In genomic region chr17:15973016-15973415, GRCh38 we compare ENCODE assay signal across 22 cellular contexts. TPM values are rescaled to one million over a fixed set of nuclear protein-coding genes. Genes with fewer than 3 reads are reported as not detected.
"Had no signal": no experiment of that assay in that cellular context is flagged by ENCODE, and none has a peak within 500 bp of the region (broad histone marks: within the 10 kb centered on the region; RNA-seq: fewer than 3 reads in every experiment).

No MANE protein-coding gene starts in this region.

- H3K4me3 ChIP-seq: body of pancreas, hepatocyte, lung, sigmoid colon, spleen, thyroid gland had no signal

- H3K4me2 ChIP-seq: hepatocyte had no signal

- H3K27ac Mint-ChIP-seq: activated naive CD4-positive, alpha-beta T cell treated with anti-CD3 and anti-CD28 coated beads, Interleukin-2, amount 50 U/mL, for 24 hours; stimulated activated naive B cell treated with anti-CD40 and anti-IgM and Interleukin-4, amounts not matched to agents 10 μg/mL and 1 μg/mL and 100 μg/mL, for 72 hours; T-helper 2 cell treated with Interferon-gamma antibody and Interleukin-4, amounts not matched to agents 5 μg/mL and 100 μg/mL, for 36 hours; WTC11 had no signal

- FAIRE-seq: islet of Langerhans, TTC549 had no signal

- H3K79me2 ChIP-seq: hepatocyte had no signal

- H3K27me3 ChIP-seq: body of pancreas, hepatocyte, sigmoid colon, thyroid gland had no signal

- H3K4me1 ChIP-seq: body of pancreas, spleen, thyroid gland had no signal

- DNase-seq: activated CD4-positive, alpha-beta T cell treated with anti-CD3 and anti-CD28 coated beads for 4 hours; activated CD8-positive, alpha-beta memory T cell treated with anti-CD3 and anti-CD28 coated beads, Interleukin-2, amount 50 U/mL, for 4 hours; activated effector memory CD4-positive, alpha-beta T cell treated with anti-CD3 and anti-CD28 coated beads, Interleukin-2, amount 50 U/mL, for 16 hours; activated T-cell treated with anti-CD3 and anti-CD28 coated beads, Interleukin-2, amount 50 U/mL, for 4 hours; body of pancreas; caudate nucleus; effector memory CD8-positive, alpha-beta T cell; left colon; midbrain; nephron progenitor cell; nucleus accumbens; sigmoid colon; spleen; stimulated activated naive B cell treated with anti-CD40 and anti-IgM and Interleukin-4, amounts not matched to agents 10 μg/mL and 1 μg/mL and 100 μg/mL, for 72 hours; thyroid gland had no signal

- ATAC-seq: activated T-cell treated with anti-CD3 and anti-CD28 coated beads, Interleukin-2, amount 50 U/mL, for 4 hours; body of pancreas; effector memory CD8-positive, alpha-beta T cell; left colon; stimulated activated naive B cell treated with anti-CD40 and anti-IgM and Interleukin-4, amounts not matched to agents 10 μg/mL and 1 μg/mL and 100 μg/mL, for 72 hours; WTC11 had no signal

- H3K27ac ChIP-seq: body of pancreas, hepatocyte, sigmoid colon, spleen, thyroid gland had no signal

- H3K9me3 Mint-ChIP-seq: activated naive CD4-positive, alpha-beta T cell treated with anti-CD3 and anti-CD28 coated beads, Interleukin-2, amount 50 U/mL, for 24 hours; activated T-cell treated with anti-CD3 and anti-CD28 coated beads, Interleukin-2, amount 50 U/mL, for 4 hours; effector memory CD8-positive, alpha-beta T cell; nephron progenitor cell; stimulated activated naive B cell treated with anti-CD40 and anti-IgM and Interleukin-4, amounts not matched to agents 10 μg/mL and 1 μg/mL and 100 μg/mL, for 72 hours; T-helper 2 cell treated with Interferon-gamma antibody and Interleukin-4, amounts not matched to agents 5 μg/mL and 100 μg/mL, for 36 hours had no signal

- H3K4me1 Mint-ChIP-seq: activated naive CD4-positive, alpha-beta T cell treated with anti-CD3 and anti-CD28 coated beads, Interleukin-2, amount 50 U/mL, for 24 hours; nephron progenitor cell had no signal

- H3K9me3 ChIP-seq: body of pancreas, sigmoid colon, spleen, thyroid gland had no signal

- H3K4me3 Mint-ChIP-seq: activated naive CD4-positive, alpha-beta T cell treated with anti-CD3 and anti-CD28 coated beads, Interleukin-2, amount 50 U/mL, for 24 hours; activated T-cell treated with anti-CD3 and anti-CD28 coated beads, Interleukin-2, amount 50 U/mL, for 4 hours; effector memory CD8-positive, alpha-beta T cell; nephron progenitor cell; stimulated activated naive B cell treated with anti-CD40 and anti-IgM and Interleukin-4, amounts not matched to agents 10 μg/mL and 1 μg/mL and 100 μg/mL, for 72 hours; T-helper 2 cell treated with Interferon-gamma antibody and Interleukin-4, amounts not matched to agents 5 μg/mL and 100 μg/mL, for 36 hours; WTC11 had no signal

- H2AFZ ChIP-seq: hepatocyte had no signal

RNA-seq across cellular contexts. Expression of gene ADORA2B, which starts 28.1 kb away (rescaled TPM):
- total RNA-seq: thyroid gland had no signal
